In the genomic region with DNA sequence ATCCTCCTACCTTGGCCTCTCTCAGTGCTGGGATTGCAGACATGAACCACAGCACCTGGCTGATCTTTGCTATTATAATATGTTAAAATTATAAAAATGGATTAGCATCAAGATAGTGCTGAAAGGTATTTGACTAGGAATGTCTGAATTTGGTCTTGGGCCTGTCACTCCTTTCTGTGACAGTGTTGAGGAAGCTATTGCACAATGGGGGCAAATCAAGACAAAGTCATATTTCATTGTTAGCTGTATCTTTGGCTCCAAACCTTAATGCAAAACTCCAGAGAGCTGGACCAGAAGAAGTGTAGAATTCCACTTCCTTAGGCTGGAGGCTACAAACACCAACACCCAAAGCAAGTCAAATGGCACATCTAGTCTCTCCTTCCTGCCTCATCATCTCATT, we compare ENCODE assay signal across 14 cellular contexts. TPM values are rescaled to one million over a fixed set of nuclear protein-coding genes. Genes with fewer than 3 reads are reported as not detected.
DNase-seq lines count a peak whose midpoint lies in the region; ATAC-seq, FAIRE-seq and TF ChIP-seq lines count a peak whose summit lies in the region.
"Had no signal": no experiment of that assay in that cellular context is flagged by ENCODE, and none has a peak within 500 bp of the region (broad histone marks: within the 10 kb centered on the region; RNA-seq: fewer than 3 reads in every experiment).

No MANE protein-coding gene starts in this region.

- no TSS peak for BruUV-seq in K562 (replicated peaks; lab: Mats Ljungman, UMichigan)

- no peaks in the 10 kb centered on the region for H3K36me3 ChIP-seq in K562 (ENCODE audit: control insufficient read depth, insufficient read depth, low read length)
- H3K36me3 ChIP-seq: SJSA1 had no signal

- DNase-seq in NB4 (ENCODE audit: low read depth) (peak; percentile 39), K562 (ENCODE audit: extremely low read depth in 1 of 4, low spot score in 3 of 4) (no peak), DMS79 treated with DMSO at 0.1 percent for 48 hours (lab: John Stamatoyannopoulos, UW) (no peak), DMS79 (lab: John Stamatoyannopoulos, UW) (no peak)
- DNase-seq in activated CD8-positive, alpha-beta T cell treated with anti-CD3 and anti-CD28 coated beads, Interleukin-2, amount 10 ng/mL, durations not matched to agents 7 days and 5 days = no peak
- no peak for DNase-seq in NK-92 treated with Interleukin-12 subunit alpha and Interleukin-12 subunit beta, amount 100 ng/mL, for 24 hours (lab: John Stamatoyannopoulos, UW)
- DNase-seq: CD8-positive, alpha-beta memory T cell; NCI-H1048; NCI-H748 treated with DMSO at 0.1 percent for 48 hours; T-helper 1 cell had no signal

- peak; percentile 12 for ATAC-seq in GM18519 (IDR thresholded peaks at IDR 0.05; ENCODE audit: low FRiP score, unreplicated experiment)
- peak; percentile 20 for ATAC-seq in HG02610 (IDR thresholded peaks at IDR 0.05; ENCODE audit: unreplicated experiment)
- ATAC-seq in K562 = no peak
- ATAC-seq in activated CD8-positive, alpha-beta T cell treated with anti-CD3 and anti-CD28 coated beads, Interleukin-2, amount 10 ng/mL, durations not matched to agents 7 days and 5 days = no peak
- ATAC-seq: HCT116 had no signal

- H3K27me3 ChIP-seq in K562 (ENCODE audit: control insufficient read depth in 2 of 2, insufficient read depth in 2 of 2, low read length in 2 of 2) = peaks cover 15 to 25% of the 10 kb centered on the region in 2 experiments; a peak in 4 of 5 replicates
- H3K27me3 ChIP-seq: SJSA1 had no signal

- H3K4me2 ChIP-seq in K562 (ENCODE audit: insufficient read depth, low read length) = no peak overlapping the region

- no peak for FAIRE-seq in K562 (lab: Jason Lieb, UNC)

- no peaks in the 10 kb centered on the region for H3K79me2 ChIP-seq in K562 (ENCODE audit: control insufficient read depth, insufficient read depth, low read length)

- no peaks in the 10 kb centered on the region for H4K20me1 ChIP-seq in K562 (replicated peaks; ENCODE audit: control insufficient read depth, insufficient read depth, low read length)

- TF ChIP-seq POLR2A in NB4 (IDR thresholded peaks at IDR 0.05; ENCODE audit: extremely low read depth, insufficient read length) (no peak), K562 (conservative IDR thresholded peaks at IDR 0.05) (no peak)

- no peak overlapping the region for H3K4me3 ChIP-seq in NB4 (ENCODE audit: low read depth, low read length)
- H3K4me3 ChIP-seq in K562 = no peak overlapping the region
- H3K4me3 ChIP-seq: SJSA1 had no signal

- no peak overlapping the region for H2AFZ ChIP-seq in K562 (ENCODE audit: low read depth, low read length)

- intact Hi-C loops in K562 (cut with micrococcal nuclease) = no loop called here

- POLR2A ChIA-PET in K562 (lab: Yijun Ruan, JAX) = interaction anchor here (1.8 kb wide), 1 partner anchor 10 kb away, joined by 5 read pairs; no protein-coding TSS in a partner anchor
- POLR2A ChIA-PET in activated CD8-positive, alpha-beta T cell treated with anti-CD3 and anti-CD28 coated beads, Interleukin-2, amount 10 ng/mL, durations not matched to agents 7 days and 5 days (lab: Charles Lee) = no interaction called here

- no peaks in the 10 kb centered on the region for H3K9me3 Mint-ChIP-seq in activated CD8-positive, alpha-beta T cell treated with anti-CD3 and anti-CD28 coated beads, Interleukin-2, amount 10 ng/mL, durations not matched to agents 7 days and 5 days (ENCODE audit: insufficient read depth)
- H3K9me3 Mint-ChIP-seq: CD8-positive, alpha-beta memory T cell had no signal

- no peak overlapping the region for H3K27ac Mint-ChIP-seq in activated CD8-positive, alpha-beta T cell treated with anti-CD3 and anti-CD28 coated beads, Interleukin-2, amount 10 ng/mL, durations not matched to agents 7 days and 5 days
- H3K27ac Mint-ChIP-seq: CD8-positive, alpha-beta memory T cell had no signal

- TF ChIP-seq CTCF in NB4 (IDR thresholded peaks at IDR 0.05; ENCODE audit: low read depth, low read length) (no peak), K562 (IDR thresholded peaks at IDR 0.05 in 2 of 3, conservative IDR thresholded peaks at IDR 0.05 in 1 of 3; ENCODE audit: insufficient read depth in 2 of 3, low read depth in 1 of 3, low read length in 3 of 3) (no peak)

- no peaks in the 10 kb centered on the region for H3K9me1 ChIP-seq in K562 (ENCODE audit: control insufficient read depth, insufficient read depth, low read length)

- TF ChIP-seq RAD21 in K562 (CRISPR knock-in tag; conservative IDR thresholded peaks at IDR 0.05 in 1 of 2, IDR thresholded peaks at IDR 0.05 in 1 of 2) = no peak

- H3K27me3 Mint-ChIP-seq in activated CD8-positive, alpha-beta T cell treated with anti-CD3 and anti-CD28 coated beads, Interleukin-2, amount 10 ng/mL, durations not matched to agents 7 days and 5 days (ENCODE audit: low read depth) = peaks cover under 1% of the 10 kb centered on the region

- no peaks in the 10 kb centered on the region for H3K36me3 Mint-ChIP-seq in activated CD8-positive, alpha-beta T cell treated with anti-CD3 and anti-CD28 coated beads, Interleukin-2, amount 10 ng/mL, durations not matched to agents 7 days and 5 days (ENCODE audit: low read depth)
- H3K36me3 Mint-ChIP-seq: CD8-positive, alpha-beta memory T cell had no signal

- peaks cover 0 to 3% of the 10 kb centered on the region in 2 experiments; a peak in 2 of 5 replicates for H3K4me1 ChIP-seq in K562 (replicated peaks in 1 of 2; ENCODE audit: control insufficient read depth in 2 of 2, insufficient read depth in 2 of 2, low read length in 2 of 2)
- H3K4me1 ChIP-seq: SJSA1 had no signal

- H3K9ac ChIP-seq in K562 (ENCODE audit: insufficient read depth in 1 of 2, low read depth in 2 of 2, low read length in 2 of 2) = no peak overlapping the region

- H3K4me1 Mint-ChIP-seq in activated CD8-positive, alpha-beta T cell treated with anti-CD3 and anti-CD28 coated beads, Interleukin-2, amount 10 ng/mL, durations not matched to agents 7 days and 5 days (ENCODE audit: low read depth) = no peaks in the 10 kb centered on the region

- in situ Hi-C loops in K562 (cut with MboI) = no loop called here

- no peak for TF ChIP-seq EP300 in K562 (IDR thresholded peaks at IDR 0.05; ENCODE audit: low read length)

- H3K9me3 ChIP-seq in K562 (replicated peaks; ENCODE audit: control insufficient read depth, insufficient read depth, low read depth, low read length) = no peaks in the 10 kb centered on the region
- H3K9me3 ChIP-seq: SJSA1 had no signal

- CTCF ChIA-PET in K562 (lab: Yijun Ruan, JAX; ENCODE audit: low intra/inter-chr PET ratio) = no interaction called here
- CTCF ChIA-PET in activated CD8-positive, alpha-beta T cell treated with anti-CD3 and anti-CD28 coated beads, Interleukin-2, amount 10 ng/mL, durations not matched to agents 7 days and 5 days (lab: Charles Lee) = no interaction called here

- no peak overlapping the region for H3K4me3 Mint-ChIP-seq in activated CD8-positive, alpha-beta T cell treated with anti-CD3 and anti-CD28 coated beads, Interleukin-2, amount 10 ng/mL, durations not matched to agents 7 days and 5 days
- H3K4me3 Mint-ChIP-seq: CD8-positive, alpha-beta memory T cell had no signal

- H3K27ac ChIP-seq in K562 (ENCODE audit: extremely low read depth, low read depth, low read length) = no peak overlapping the region
- H3K27ac ChIP-seq: SJSA1 had no signal

RNA-seq across cellular contexts. Expression of a gene that starts 42.2 kb away (rescaled TPM):
- total RNA-seq in K562 (2011; cell fraction: chromatin; rRNA removed; ENCODE audit: low replicate concordance) = 10.0 and 10.6 TPM in 2 replicates
- total RNA-seq in K562 (2011; cell fraction: nucleolus; rRNA removed) = 13.5 and 21.8 TPM in 2 replicates
- total RNA-seq in K562 (2011; cell fraction: nucleoplasm; rRNA removed) = 12.1 and 13.6 TPM in 2 replicates
- total RNA-seq in K562 (2014; rRNA removed) (36.0 and 46.5 TPM in 2 replicates), K562 (2014; rRNA removed; fragmentation: Illumina TruSeq; extraction: Trizol) (51.0 and 64.9 TPM in 2 replicates), K562 (2015; rRNA removed; fragmentation: Illumina TruSeq; extraction: Trizol) (57.6 and 66.2 TPM in 2 replicates), K562 (2021) (46.6 and 48.9 TPM in 2 replicates)
- polyA plus RNA-seq in K562 (2011; rRNA removed) (33.4 and 36.0 TPM in 2 replicates), K562 (2014; fragmentation: Illumina TruSeq; extraction: Trizol) (76.9 and 102 TPM in 2 replicates), K562 (2014; fragmentation: Nextera tagmentation; extraction: Ambion mirVana) (10 to 100 TPM; 60.1 to 65.9 TPM), K562 (2014; rRNA removed) (42.4 and 48.5 TPM in 2 replicates)
- 11.8 and 16.9 TPM in 2 replicates for polyA plus RNA-seq in K562 (2011; cell fraction: cytosol; rRNA removed)
- polyA plus RNA-seq in K562 (2011; cell fraction: nucleus; rRNA removed) = 21.2 and 28.0 TPM in 2 replicates
- polyA plus RNA-seq in K562 (2012) = 74.0 and 74.2 TPM in 2 replicates
- 22.9 and 28.4 TPM in 2 replicates for polyA minus RNA-seq in K562 (2011; rRNA and poly(A)+ RNA removed)
- polyA minus RNA-seq in K562 (2011; cell fraction: cytosol; rRNA and poly(A)+ RNA removed) = 13.4 and 25.2 TPM in 2 replicates
- polyA minus RNA-seq in K562 (2011; cell fraction: nucleus; rRNA and poly(A)+ RNA removed) = 27.6 and 32.0 TPM in 2 replicates
- total RNA-seq in activated CD8-positive, alpha-beta T cell treated with anti-CD3 and anti-CD28 coated beads, Interleukin-2, amount 10 ng/mL, durations not matched to agents 7 days and 5 days = 10 to 100 TPM; 46.6 to 51.1 TPM

RNA-seq across cellular contexts. Expression of a gene that starts 42.2 kb away (rescaled TPM):
- total RNA-seq in K562 (2011; cell fraction: chromatin; rRNA removed; ENCODE audit: low replicate concordance) = 57.8 and 125 TPM in 2 replicates
- total RNA-seq in K562 (2011; cell fraction: nucleolus; rRNA removed) = 36.4 and 41.7 TPM in 2 replicates
- 71.3 and 122 TPM in 2 replicates for total RNA-seq in K562 (2011; cell fraction: nucleoplasm; rRNA removed)
- 71.0 and 85.8 TPM in 2 replicates for total RNA-seq in K562 (2014; rRNA removed)
- 93.2 and 111 TPM in 2 replicates for total RNA-seq in K562 (2014; rRNA removed; fragmentation: Illumina TruSeq; extraction: Trizol)
- total RNA-seq in K562 (2015; rRNA removed; fragmentation: Illumina TruSeq; extraction: Trizol) = 78.3 and 88.7 TPM in 2 replicates
- 64.2 and 66.3 TPM in 2 replicates for total RNA-seq in K562 (2021)
- polyA plus RNA-seq in K562 (2011; rRNA removed) = 91.7 and 112 TPM in 2 replicates
- polyA plus RNA-seq in K562 (2011; cell fraction: cytosol; rRNA removed) = 22.8 and 42.0 TPM in 2 replicates
- polyA plus RNA-seq in K562 (2011; cell fraction: nucleus; rRNA removed) = 104 and 117 TPM in 2 replicates
- 48.3 and 66.5 TPM in 2 replicates for polyA plus RNA-seq in K562 (2012)
- polyA plus RNA-seq in K562 (2014; fragmentation: Illumina TruSeq; extraction: Trizol) = 92.0 and 93.6 TPM in 2 replicates
- polyA plus RNA-seq in K562 (2014; fragmentation: Nextera tagmentation; extraction: Ambion mirVana) = 100 to 1,000 TPM; 105 to 112 TPM
- 85.4 and 97.7 TPM in 2 replicates for polyA plus RNA-seq in K562 (2014; rRNA removed)
- 98.5 and 105 TPM in 2 replicates for polyA minus RNA-seq in K562 (2011; rRNA and poly(A)+ RNA removed)
- polyA minus RNA-seq in K562 (2011; cell fraction: cytosol; rRNA and poly(A)+ RNA removed) = 24.2 and 27.6 TPM in 2 replicates
- 72.6 and 79.0 TPM in 2 replicates for polyA minus RNA-seq in K562 (2011; cell fraction: nucleus; rRNA and poly(A)+ RNA removed)
- 10 to 100 TPM; 76.9 to 79.3 TPM for total RNA-seq in activated CD8-positive, alpha-beta T cell treated with anti-CD3 and anti-CD28 coated beads, Interleukin-2, amount 10 ng/mL, durations not matched to agents 7 days and 5 days

RNA-seq across cellular contexts. Expression of a gene that starts 45.7 kb away (rescaled TPM):
- total RNA-seq in K562 (2011; cell fraction: chromatin; rRNA removed; ENCODE audit: low replicate concordance) = 29.9 and 96.3 TPM in 2 replicates
- total RNA-seq in K562 (2011; cell fraction: nucleolus; rRNA removed) = 17.0 and 22.8 TPM in 2 replicates
- 44.9 and 92.1 TPM in 2 replicates for total RNA-seq in K562 (2011; cell fraction: nucleoplasm; rRNA removed)
- 10.6 and 12.4 TPM in 2 replicates for total RNA-seq in K562 (2014; rRNA removed)
- total RNA-seq in K562 (2014; rRNA removed; fragmentation: Illumina TruSeq; extraction: Trizol) = 22.0 and 22.3 TPM in 2 replicates
- 15.9 and 20.3 TPM in 2 replicates for total RNA-seq in K562 (2015; rRNA removed; fragmentation: Illumina TruSeq; extraction: Trizol)
- total RNA-seq in K562 (2021) = 25.4 and 26.4 TPM in 2 replicates
- 17.4 and 26.1 TPM in 2 replicates for polyA plus RNA-seq in K562 (2011; rRNA removed)
- polyA plus RNA-seq in K562 (2011; cell fraction: cytosol; rRNA removed) = 3.4 and 7.8 TPM in 2 replicates
- 16.3 and 17.4 TPM in 2 replicates for polyA plus RNA-seq in K562 (2011; cell fraction: nucleus; rRNA removed)
- 14.2 and 16.2 TPM in 2 replicates for polyA plus RNA-seq in K562 (2012)
- polyA plus RNA-seq in K562 (2014; fragmentation: Illumina TruSeq; extraction: Trizol) = 19.1 and 22.9 TPM in 2 replicates
- polyA plus RNA-seq in K562 (2014; fragmentation: Nextera tagmentation; extraction: Ambion mirVana) = 10 to 100 TPM; 14.9 to 19.6 TPM
- 18.1 and 21.3 TPM in 2 replicates for polyA plus RNA-seq in K562 (2014; rRNA removed)
- polyA minus RNA-seq in K562 (2011; rRNA and poly(A)+ RNA removed) = 17.9 and 20.4 TPM in 2 replicates
- polyA minus RNA-seq in K562 (2011; cell fraction: cytosol; rRNA and poly(A)+ RNA removed) = 14.8 and 19.3 TPM in 2 replicates
- polyA minus RNA-seq in K562 (2011; cell fraction: nucleus; rRNA and poly(A)+ RNA removed) = 23.6 and 27.1 TPM in 2 replicates
- total RNA-seq in activated CD8-positive, alpha-beta T cell treated with anti-CD3 and anti-CD28 coated beads, Interleukin-2, amount 10 ng/mL, durations not matched to agents 7 days and 5 days = 10 to 100 TPM; 31.1 to 32.9 TPM

Comparison
In these comparisons a context has a peak if more than half of its experiments do, and no peak if none do; other contexts are left out.
1. ATAC-seq: peak in GM18519 (single experiment) and HG02610 (single experiment); none in K562 (single experiment) and activated CD8-positive, alpha-beta T cell treated with anti-CD3 and anti-CD28 coated beads, Interleukin-2, amount 10 ng/mL, durations not matched to agents 7 days and 5 days (single experiment).